Comparison of ENCODE assay signal across 22 cellular contexts in genomic region chr2:21461754-21462153, GRCh38.
"Had no signal": no experiment of that assay in that cellular context is flagged by ENCODE, and none has a peak within 500 bp of the region (broad histone marks: within the 10 kb centered on the region; RNA-seq: fewer than 3 reads in every experiment).

No MANE protein-coding gene starts in this region.

- H3K4me3 ChIP-seq: esophagus muscularis mucosa, gastrocnemius medialis, heart right ventricle, mucosa of descending colon, psoas muscle, right lobe of liver, testis, tibial nerve, upper lobe of right lung, vagina had no signal

- H3K27me3 Mint-ChIP-seq: effector memory CD8-positive, alpha-beta T cell; naive thymus-derived CD8-positive, alpha-beta T cell; stimulated activated naive CD8-positive, alpha-beta T cell treated with anti-CD3 and anti-CD28 coated beads, Interleukin-15, Interleukin-2, amounts not matched to agents 100 ng/mL and 50 ng/mL, for 24 hours had no signal

- H3K36me3 ChIP-seq: esophagus muscularis mucosa, gastrocnemius medialis, heart right ventricle, neutrophil, right lobe of liver, tibial nerve, upper lobe of right lung, vagina had no signal

- H3K4me3 Mint-ChIP-seq: effector memory CD8-positive, alpha-beta T cell; naive thymus-derived CD8-positive, alpha-beta T cell; stimulated activated effector memory CD8-positive, alpha-beta T cell treated with anti-CD3 and anti-CD28 coated beads, Interleukin-12 subunit alpha, Interleukin-12 subunit beta, amount 100 ng/mL, for 72 hours; stimulated activated naive CD8-positive, alpha-beta T cell treated with anti-CD3 and anti-CD28 coated beads, Interleukin-15, Interleukin-2, amounts not matched to agents 100 ng/mL and 50 ng/mL, for 24 hours had no signal

- H3K27ac ChIP-seq: epithelial cell of prostate, esophagus muscularis mucosa, gastrocnemius medialis, heart right ventricle, neutrophil, psoas muscle, right lobe of liver, testis, tibial nerve, upper lobe of right lung, vagina had no signal

- H3K27ac Mint-ChIP-seq: effector memory CD8-positive, alpha-beta T cell; naive thymus-derived CD8-positive, alpha-beta T cell; stimulated activated effector memory CD8-positive, alpha-beta T cell treated with anti-CD3 and anti-CD28 coated beads, Interleukin-12 subunit alpha, Interleukin-12 subunit beta, amount 100 ng/mL, for 72 hours; stimulated activated naive CD8-positive, alpha-beta T cell treated with anti-CD3 and anti-CD28 coated beads, Interleukin-15, Interleukin-2, amounts not matched to agents 100 ng/mL and 50 ng/mL, for 24 hours had no signal

- H3K9me3 ChIP-seq: esophagus muscularis mucosa, gastrocnemius medialis, mucosa of descending colon, neutrophil, psoas muscle, right lobe of liver, testis, upper lobe of right lung, vagina had no signal

- ATAC-seq: effector memory CD8-positive, alpha-beta T cell; gastrocnemius medialis; heart right ventricle; left lobe of liver; mucosa of descending colon; naive thymus-derived CD8-positive, alpha-beta T cell; psoas muscle; right lobe of liver; stimulated activated effector memory CD8-positive, alpha-beta T cell treated with anti-CD3 and anti-CD28 coated beads, Interleukin-12 subunit alpha, Interleukin-12 subunit beta, amount 100 ng/mL, for 72 hours; upper lobe of right lung had no signal

- H3K4me1 Mint-ChIP-seq: naive thymus-derived CD8-positive, alpha-beta T cell; stimulated activated effector memory CD8-positive, alpha-beta T cell treated with anti-CD3 and anti-CD28 coated beads, Interleukin-12 subunit alpha, Interleukin-12 subunit beta, amount 100 ng/mL, for 72 hours had no signal

- H3K27me3 ChIP-seq: esophagus muscularis mucosa, gastrocnemius medialis, heart right ventricle, neutrophil, right lobe of liver, testis, tibial nerve, upper lobe of right lung, vagina had no signal

- H3K4me1 ChIP-seq: esophagus muscularis mucosa, gastrocnemius medialis, heart right ventricle, psoas muscle, testis, tibial nerve, upper lobe of right lung, vagina had no signal

- DNase-seq: effector memory CD8-positive, alpha-beta T cell; gastrocnemius medialis; heart right ventricle; hypothalamus; mammary epithelial cell; mucosa of descending colon; naive thymus-derived CD8-positive, alpha-beta T cell; psoas muscle; retina; right lobe of liver; stimulated activated CD4-positive, alpha-beta T cell treated with anti-CD3 and anti-CD28 coated beads, Interleukin-4, amount 100 ng/mL, for 1 hour; stimulated activated CD8-positive, alpha-beta memory T cell treated with anti-CD3 and anti-CD28 coated beads, Interleukin-4, amount 100 ng/mL, for 48 hours; testis; upper lobe of right lung had no signal

- H3K36me3 Mint-ChIP-seq: stimulated activated effector memory CD8-positive, alpha-beta T cell treated with anti-CD3 and anti-CD28 coated beads, Interleukin-12 subunit alpha, Interleukin-12 subunit beta, amount 100 ng/mL, for 72 hours had no signal
